11 cellular contexts compared by ENCODE assay signal in genomic region chr4:20313237-20314030, GRCh38.
DNase-seq lines count a peak whose midpoint lies in the region; ATAC-seq, FAIRE-seq and TF ChIP-seq lines count a peak whose summit lies in the region.
"Had no signal": no experiment of that assay in that cellular context is flagged by ENCODE, and none has a peak within 500 bp of the region (broad histone marks: within the 10 kb centered on the region; RNA-seq: fewer than 3 reads in every experiment).

No MANE protein-coding gene starts in this region.

- no peaks in the 10 kb centered on the region for H3K27me3 ChIP-seq in H9 (ENCODE audit: insufficient read depth, low read length)
- H3K27me3 ChIP-seq: adrenal gland, gastrocnemius medialis had no signal

- no peak overlapping the region for H2AFZ ChIP-seq in H9 (ENCODE audit: low read length)

- no peak overlapping the region for H2BK12ac ChIP-seq in H9 (ENCODE audit: insufficient read length, low read depth, low read length)

- H4K5ac ChIP-seq in H9 (ENCODE audit: insufficient read length, low read depth, low read length), result no peak overlapping the region

- H3K9me3 ChIP-seq in H9 (ENCODE audit: control insufficient read depth, low read depth, low read length), result no peaks in the 10 kb centered on the region
- H3K9me3 ChIP-seq: adrenal gland, gastrocnemius medialis had no signal

- TF ChIP-seq CTCF in GM12873 (IDR thresholded peaks at IDR 0.05; ENCODE audit: insufficient read depth, low read depth, low read length, missing control alignments) (peak; percentile 55), H9 (conservative IDR thresholded peaks at IDR 0.05) (peak; percentile 82), VCaP (conservative IDR thresholded peaks at IDR 0.05) (peak; percentile 51)

- H3K4me2 ChIP-seq in H9 (ENCODE audit: insufficient read depth, insufficient read length, low read length), result no peak overlapping the region

- no peaks in the 10 kb centered on the region for H3K9me3 Mint-ChIP-seq in H9
- H3K9me3 Mint-ChIP-seq in activated T-cell treated with anti-CD3 and anti-CD28 coated beads, Interleukin-2, amount 50 U/mL, for 24 hours, result peaks cover 3% of the 10 kb centered on the region

- H2BK120ac ChIP-seq in H9 (ENCODE audit: low read depth, low read length, poor library complexity, severe bottlenecking), result no peak overlapping the region

- no peak overlapping the region for H3K18ac ChIP-seq in H9 (ENCODE audit: insufficient read length, low read depth, low read length)

- no peaks in the 10 kb centered on the region for H3K79me2 ChIP-seq in H9 (ENCODE audit: insufficient read depth, low read length)

- H3K4ac ChIP-seq in H9 (ENCODE audit: low read depth, low read length), result no peak overlapping the region

- H3K4me3 Mint-ChIP-seq in H9, result no peak overlapping the region
- H3K4me3 Mint-ChIP-seq in activated T-cell treated with anti-CD3 and anti-CD28 coated beads, Interleukin-2, amount 50 U/mL, for 24 hours, result no peak overlapping the region

- no peak overlapping the region for H3K14ac ChIP-seq in H9 (ENCODE audit: insufficient read depth, low read length)

- no peak for ATAC-seq in GM18502 (IDR thresholded peaks at IDR 0.05; ENCODE audit: poor library complexity, unreplicated experiment)
- ATAC-seq: gastrocnemius medialis had no signal

- no peak for FAIRE-seq in GM12891 (lab: Jason Lieb, UNC)

- H2BK20ac ChIP-seq in H9 (ENCODE audit: low read depth, low read length, poor library complexity, severe bottlenecking), result no peak overlapping the region

- H3K27ac ChIP-seq in H9 (ENCODE audit: insufficient read length, low read depth, low read length), result no peak overlapping the region
- no peak overlapping the region for H3K27ac ChIP-seq in VCaP
- H3K27ac ChIP-seq: adrenal gland, gastrocnemius medialis had no signal

- peaks cover 6 to 9% of the 10 kb centered on the region in 2 experiments for H3K4me1 Mint-ChIP-seq in H9
- H3K4me1 Mint-ChIP-seq in activated T-cell treated with anti-CD3 and anti-CD28 coated beads, Interleukin-2, amount 50 U/mL, for 24 hours (ENCODE audit: low read depth), result no peaks in the 10 kb centered on the region

- no peak overlapping the region for H2BK15ac ChIP-seq in H9 (ENCODE audit: low read depth, low read length)

- no peaks in the 10 kb centered on the region for H3K79me1 ChIP-seq in H9 (ENCODE audit: insufficient read depth, low read depth, low read length, poor library complexity, severe bottlenecking)

- H4K20me1 ChIP-seq in H9 (ENCODE audit: control insufficient read depth, insufficient read depth, insufficient read length), result no peaks in the 10 kb centered on the region

- no peak overlapping the region for H4K91ac ChIP-seq in H9 (ENCODE audit: insufficient read length, low read depth, low read length)

- H3K36me3 Mint-ChIP-seq in H9 (ENCODE audit: insufficient read depth in 1 of 3, low read depth in 3 of 3), result no peaks in the 10 kb centered on the region
- no peaks in the 10 kb centered on the region for H3K36me3 Mint-ChIP-seq in activated T-cell treated with anti-CD3 and anti-CD28 coated beads, Interleukin-2, amount 50 U/mL, for 24 hours (ENCODE audit: low read depth)

- no peak overlapping the region for H2AK5ac ChIP-seq in H9 (ENCODE audit: insufficient read length, low read length)

- H3T11ph ChIP-seq in H9 (ENCODE audit: low read length), result no peak overlapping the region

- no peak overlapping the region for H2BK5ac ChIP-seq in H9 (ENCODE audit: insufficient read length, low read length)

- peaks cover 1% of the 10 kb centered on the region; the same call in 1 of the 2 replicates for H3K27me3 Mint-ChIP-seq in H9 (ENCODE audit: low read depth)
- H3K27me3 Mint-ChIP-seq in activated T-cell treated with anti-CD3 and anti-CD28 coated beads, Interleukin-2, amount 50 U/mL, for 24 hours, result no peaks in the 10 kb centered on the region

- DNase-seq in H9 (peak; percentile 84), iPS-NIHi11 (ENCODE audit: low spot score) (peak; percentile 41), NCI-H2107 (lab: John Stamatoyannopoulos, UW) (no peak), GM12891 (ENCODE audit: insufficient read length, low spot score) (no peak)
- DNase-seq in activated T-cell treated with anti-CD3 and anti-CD28 coated beads, Interleukin-2, amount 50 U/mL, for 24 hours, result no peak
- DNase-seq: gastrocnemius medialis, NCI-H510A treated with DMSO at 0.1 percent for 48 hours had no signal

- no peaks in the 10 kb centered on the region; the same call in 1 of the 2 replicates for H3K4me1 ChIP-seq in H9 (ENCODE audit: insufficient read depth, low read length)
- H3K4me1 ChIP-seq: gastrocnemius medialis had no signal

- no peak overlapping the region for H3K56ac ChIP-seq in H9 (ENCODE audit: insufficient read length, low read depth, low read length)

- no peaks in the 10 kb centered on the region for H3K23me2 ChIP-seq in H9 (ENCODE audit: insufficient read length, low read depth, low read length, poor library complexity, severe bottlenecking)

- no CpG with 5 or more reads among the region's 12 CpGs for WGBS in H9 (ENCODE audit: extremely low coverage, insufficient read length, low lambda C conversion rate)

- TF ChIP-seq POLR2A in GM12891 (IDR thresholded peaks at IDR 0.05; ENCODE audit: low read depth, low read length), result no peak

- H4K8ac ChIP-seq in H9 (replicated peaks; ENCODE audit: insufficient read length, low read depth, low read length), result no peak overlapping the region

- H3K23ac ChIP-seq in H9 (ENCODE audit: insufficient read length, low read depth, low read length), result no peak overlapping the region

- H3K9ac ChIP-seq in H9 (ENCODE audit: extremely low read depth, insufficient read length, low read length), result no peak overlapping the region

- H3K27ac Mint-ChIP-seq in H9, result no peak overlapping the region
- no peak overlapping the region for H3K27ac Mint-ChIP-seq in activated T-cell treated with anti-CD3 and anti-CD28 coated beads, Interleukin-2, amount 50 U/mL, for 24 hours

TF ChIP-seq in GM12891, 5 proteins besides CTCF, POLR2A, EP300 and RAD21:
- TF ChIP-seq POLR2AphosphoS5 (IDR thresholded peaks at IDR 0.05; ENCODE audit: low read depth, low read length), result no peak
- no peak for TF ChIP-seq POU2F2 (IDR thresholded peaks at IDR 0.05; ENCODE audit: low read depth, low read length)
- no peak for TF ChIP-seq SPI1 (IDR thresholded peaks at IDR 0.05; ENCODE audit: low read depth, low read length)
- TF ChIP-seq TAF1 (IDR thresholded peaks at IDR 0.05; ENCODE audit: low read depth, low read length), result no peak
- no peak for TF ChIP-seq PAX5 (IDR thresholded peaks at IDR 0.05; ENCODE audit: insufficient read depth, low read length, severe bottlenecking)

Comparison
In these comparisons a context has a peak if more than half of its experiments do, and no peak if none do; other contexts are left out.
1. DNase-seq: peak in H9 (single experiment) and iPS-NIHi11 (single experiment); none in activated T-cell treated with anti-CD3 and anti-CD28 coated beads, Interleukin-2, amount 50 U/mL, for 24 hours (single experiment), NCI-H2107 (single experiment) and GM12891 (single experiment).
2. Peak in every context shown above with its lines, with median percentiles within 50 percentile points of each other: CTCF ChIP-seq.